21 cellular contexts compared by ENCODE assay signal in genomic region chr2:28300489-28300888, GRCh38.
DNase-seq lines count a peak whose midpoint lies in the region; ATAC-seq and TF ChIP-seq lines count a peak whose summit lies in the region.
"Had no signal": no experiment of that assay in that cellular context is flagged by ENCODE, and none has a peak within 500 bp of the region (broad histone marks: within the 10 kb centered on the region; RNA-seq: fewer than 3 reads in every experiment).

No MANE protein-coding gene starts in this region.

- H3K4me1 ChIP-seq in upper lobe of right lung = no peaks in the 10 kb centered on the region
- H3K4me1 ChIP-seq: left ventricle myocardium inferior, right lobe of liver had no signal

- ATAC-seq in upper lobe of right lung (no peak), left lobe of liver (no peak)
- ATAC-seq: activated naive CD4-positive, alpha-beta T cell treated with anti-CD3 and anti-CD28 coated beads, Interleukin-2, amount 50 U/mL, for 72 hours; natural killer cell treated with Interleukin-12 subunit alpha and Interleukin-12 subunit beta and Interleukin-15 and Interleukin-18, amount 100 ng/mL, for 72 hours; right lobe of liver had no signal

- H3K4me1 Mint-ChIP-seq in mesothelial cell of epicardium = peaks cover 15% of the 10 kb centered on the region

- intact Hi-C loops in upper lobe of right lung (cut with DNase I) = no loop called here

- TF ChIP-seq CTCF in mesothelial cell of epicardium (IDR thresholded peaks at IDR 0.05; ENCODE audit: unreplicated experiment) = no peak
- no peak for TF ChIP-seq CTCF in upper lobe of right lung (IDR thresholded peaks at IDR 0.05)

- H3K9me3 ChIP-seq in MG63 (peaks cover 9% of the 10 kb centered on the region; the same call in 1 of the 2 replicates), upper lobe of right lung (no peaks in the 10 kb centered on the region)
- H3K9me3 ChIP-seq: right lobe of liver had no signal

- peak overlapping the region; percentile 22 for H3K4me3 Mint-ChIP-seq in mesothelial cell of epicardium
- H3K4me3 Mint-ChIP-seq: activated T-cell treated with anti-CD3 and anti-CD28 coated beads, Interleukin-2, amount 50 U/mL, for 24 hours; natural killer cell treated with Interleukin-12 subunit alpha and Interleukin-12 subunit beta and Interleukin-15 and Interleukin-18, amount 100 ng/mL, for 72 hours; T-helper 2 cell treated with Interferon-gamma antibody and Interleukin-4, amounts not matched to agents 5 μg/mL and 100 μg/mL, for 36 hours had no signal

- H3K36me3 Mint-ChIP-seq in mesothelial cell of epicardium = peaks cover 17% of the 10 kb centered on the region

- H3K36me3 ChIP-seq in MG63 (peaks cover 2% of the 10 kb centered on the region; the same call in 1 of the 2 replicates), upper lobe of right lung (peaks cover 13% of the 10 kb centered on the region)

- peak overlapping the region; percentile 13; the same call in 1 of the 2 replicates for H3K4me3 ChIP-seq in MG63
- no peak overlapping the region for H3K4me3 ChIP-seq in upper lobe of right lung
- H3K4me3 ChIP-seq: left ventricle myocardium inferior, right lobe of liver had no signal

- H3K27ac Mint-ChIP-seq in mesothelial cell of epicardium = peak overlapping the region; percentile 96
- H3K27ac Mint-ChIP-seq: activated naive CD4-positive, alpha-beta T cell treated with anti-CD3 and anti-CD28 coated beads, Interleukin-2, amount 50 U/mL, for 72 hours; activated T-cell treated with anti-CD3 and anti-CD28 coated beads, Interleukin-2, amount 50 U/mL, for 24 hours; natural killer cell treated with Interleukin-12 subunit alpha and Interleukin-12 subunit beta and Interleukin-15 and Interleukin-18, amount 100 ng/mL, for 72 hours; T-helper 2 cell treated with Interferon-gamma antibody and Interleukin-4, amounts not matched to agents 5 μg/mL and 100 μg/mL, for 36 hours had no signal

- no peaks in the 10 kb centered on the region for H3K27me3 Mint-ChIP-seq in mesothelial cell of epicardium (ENCODE audit: low read depth)
- H3K27me3 Mint-ChIP-seq: activated T-cell treated with anti-CD3 and anti-CD28 coated beads, Interleukin-2, amount 50 U/mL, for 24 hours; natural killer cell treated with Interleukin-12 subunit alpha and Interleukin-12 subunit beta and Interleukin-15 and Interleukin-18, amount 100 ng/mL, for 72 hours had no signal

- H3K9me3 Mint-ChIP-seq in mesothelial cell of epicardium = peaks cover 6% of the 10 kb centered on the region
- H3K9me3 Mint-ChIP-seq: activated naive CD4-positive, alpha-beta T cell treated with anti-CD3 and anti-CD28 coated beads, Interleukin-2, amount 50 U/mL, for 72 hours; natural killer cell treated with Interleukin-12 subunit alpha and Interleukin-12 subunit beta and Interleukin-15 and Interleukin-18, amount 100 ng/mL, for 72 hours had no signal

- H3K27ac ChIP-seq in upper lobe of right lung = peak overlapping the region; percentile 1
- H3K27ac ChIP-seq: left ventricle myocardium inferior, right lobe of liver had no signal

- no peak for DNase-seq in MG63
- peak; percentile 80 for DNase-seq in dedifferentiated amniotic fluid mesenchymal stem cell (ENCODE audit: extremely low spot score)
- DNase-seq in mesothelial cell of epicardium (ENCODE audit: low spot score in 2 of 2, unreplicated experiment in 2 of 2) = no peak
- no peak for DNase-seq in upper lobe of right lung
- no peak for DNase-seq in NCI-H1417 (lab: John Stamatoyannopoulos, UW)
- no peak for DNase-seq in activated CD4-positive, alpha-beta T cell treated with anti-CD3 and anti-CD28 coated beads for 1 hour
- no peak for DNase-seq in left lobe of liver (ENCODE audit: low spot score)
- DNase-seq in NCI-H187 (lab: John Stamatoyannopoulos, UW) = no peak
- DNase-seq: activated CD4-positive, alpha-beta T cell treated with anti-CD3 and anti-CD28 coated beads for 4 hours; activated T-cell treated with anti-CD3 and anti-CD28 coated beads, Interleukin-2, amount 50 U/mL, for 24 hours; C1 segment of cervical spinal cord; DMS79 treated with DMSO at 0.1 percent for 48 hours; left ventricle myocardium inferior; NCI-H1105 treated with DMSO at 0.1 percent for 48 hours; NCI-H345; right lobe of liver; SHP77 treated with DMSO at 0.1 percent for 48 hours; stimulated activated CD4-positive, alpha-beta T cell treated with anti-CD3 and anti-CD28 coated beads, Interleukin-4, amount 100 ng/mL, for 1 hour had no signal

- H3K27me3 ChIP-seq in MG63 = no peaks in the 10 kb centered on the region
- H3K27me3 ChIP-seq in upper lobe of right lung = no peaks in the 10 kb centered on the region
- H3K27me3 ChIP-seq: right lobe of liver had no signal
